Comparison of ENCODE assay signal across 11 cellular contexts in genomic region chr13:110352735-110353134, GRCh38. TPM values are rescaled to one million over a fixed set of nuclear protein-coding genes. Genes with fewer than 3 reads are reported as not detected.
A peak's percentile ranks its signal among the peaks of the same experiment; 100 is the strongest.
DNase-seq lines count a peak whose midpoint lies in the region; ATAC-seq and TF ChIP-seq lines count a peak whose summit lies in the region.
"Had no signal": no experiment of that assay in that cellular context is flagged by ENCODE, and none has a peak within 500 bp of the region (broad histone marks: within the 10 kb centered on the region; RNA-seq: fewer than 3 reads in every experiment).

No MANE protein-coding gene starts in this region.

- H3K4me3 ChIP-seq in PC-3 (ENCODE audit: low read length) (no peak overlapping the region), fibroblast of villous mesenchyme (ENCODE audit: low read depth, low read length) (no peak overlapping the region), gastrocnemius medialis (no peak overlapping the region)

- H3K9me3 Mint-ChIP-seq in stimulated activated naive B cell treated with anti-CD40 and anti-IgM and Interleukin-4, amounts not matched to agents 10 μg/mL and 1 μg/mL and 100 μg/mL, for 72 hours: no peaks in the 10 kb centered on the region

- no peak overlapping the region for H3K27ac ChIP-seq in PC-3 (ENCODE audit: low read length)
- peak overlapping the region in 2 of 4 donors; percentile 4 to 34 for H3K27ac ChIP-seq in gastrocnemius medialis

- DNase-seq in PC-3 (no peak), fibroblast of villous mesenchyme (ENCODE audit: low read depth) (no peak), gastrocnemius medialis (no peak)
- peak; percentile 32 for DNase-seq in stimulated activated CD8-positive, alpha-beta memory T cell treated with anti-CD3 and anti-CD28 coated beads, Interleukin-4, amount 100 ng/mL, for 48 hours
- DNase-seq in stimulated activated naive B cell treated with anti-CD40 and anti-IgM and Interleukin-4, amounts not matched to agents 10 μg/mL and 1 μg/mL and 100 μg/mL, for 72 hours: no peak
- DNase-seq: effector CD4-positive, alpha-beta T cell; HCEC 1CT; naive B cell; NCI-H524 treated with DMSO at 0.1 percent for 48 hours had no signal

- peaks cover 42% of the 10 kb centered on the region for H3K79me2 ChIP-seq in PC-3 (ENCODE audit: low read length)

- H3K27me3 ChIP-seq in PC-3 (ENCODE audit: low read length): no peaks in the 10 kb centered on the region
- no peaks in the 10 kb centered on the region for H3K27me3 ChIP-seq in gastrocnemius medialis

- no peak for TF ChIP-seq POLR2A in gastrocnemius medialis (IDR thresholded peaks at IDR 0.05)

- no peak overlapping the region for H3K27ac Mint-ChIP-seq in stimulated activated naive B cell treated with anti-CD40 and anti-IgM and Interleukin-4, amounts not matched to agents 10 μg/mL and 1 μg/mL and 100 μg/mL, for 72 hours
- H3K27ac Mint-ChIP-seq: naive B cell had no signal

- H2AFZ ChIP-seq in PC-3 (ENCODE audit: low read length): no peak overlapping the region

- TF ChIP-seq CTCF in GM12874 (IDR thresholded peaks at IDR 0.05; ENCODE audit: insufficient read depth, low read depth, low read length) (0 out of 2 replicates have a peak, but pooled peaks have one; percentile 29), PC-3 (conservative IDR thresholded peaks at IDR 0.05; ENCODE audit: low read depth, low read length) (peak; percentile 49; the same call in 1 of the 2 replicates), fibroblast of villous mesenchyme (IDR thresholded peaks at IDR 0.05; ENCODE audit: insufficient read depth, low read depth, low read length) (peak; percentile 34), gastrocnemius medialis (IDR thresholded peaks at IDR 0.05 in 4 of 5, conservative IDR thresholded peaks at IDR 0.05 in 1 of 5) (no peak)

- peaks cover 4 to 9% of the 10 kb centered on the region in 2 donors for H3K4me1 Mint-ChIP-seq in stimulated activated naive B cell treated with anti-CD40 and anti-IgM and Interleukin-4, amounts not matched to agents 10 μg/mL and 1 μg/mL and 100 μg/mL, for 72 hours

- no peaks in the 10 kb centered on the region for H3K9me2 ChIP-seq in PC-3 (replicated peaks; ENCODE audit: low read length)

- POLR2A ChIA-PET in PC-3 (lab: Charles Lee; ENCODE audit: unreplicated experiment): no interaction called here

- CTCF ChIA-PET in PC-3 (lab: Charles Lee): no interaction called here

- H3F3A ChIP-seq in PC-3 (ENCODE audit: low read length, unreplicated experiment): no peaks in the 10 kb centered on the region

- no peaks in the 10 kb centered on the region for H3K9me3 ChIP-seq in PC-3 (ENCODE audit: low read length)
- no peaks in the 10 kb centered on the region for H3K9me3 ChIP-seq in gastrocnemius medialis

- no peak overlapping the region for H3K4me3 Mint-ChIP-seq in stimulated activated naive B cell treated with anti-CD40 and anti-IgM and Interleukin-4, amounts not matched to agents 10 μg/mL and 1 μg/mL and 100 μg/mL, for 72 hours
- H3K4me3 Mint-ChIP-seq: naive B cell had no signal

- in situ Hi-C loops in gastrocnemius medialis (cut with MboI; ENCODE audit: low sequenced_read_pairs in 4 of 4): no loop called here

- peaks cover 0 to 1% of the 10 kb centered on the region in 2 donors for H3K36me3 Mint-ChIP-seq in stimulated activated naive B cell treated with anti-CD40 and anti-IgM and Interleukin-4, amounts not matched to agents 10 μg/mL and 1 μg/mL and 100 μg/mL, for 72 hours
- H3K36me3 Mint-ChIP-seq: naive B cell had no signal

- H3K9ac ChIP-seq in PC-3 (ENCODE audit: low read length): no peak overlapping the region

- H3K4me1 ChIP-seq in PC-3 (ENCODE audit: insufficient read depth, low read length): peaks cover 33% of the 10 kb centered on the region
- H3K4me1 ChIP-seq in gastrocnemius medialis: peaks cover 11 to 25% of the 10 kb centered on the region in 2 donors

- BruUV-seq in PC-3 (replicated peaks; lab: Mats Ljungman, UMichigan): no TSS peak

- peaks cover 12 to 30% of the 10 kb centered on the region in 2 donors for H3K27me3 Mint-ChIP-seq in stimulated activated naive B cell treated with anti-CD40 and anti-IgM and Interleukin-4, amounts not matched to agents 10 μg/mL and 1 μg/mL and 100 μg/mL, for 72 hours

- H3K4me2 ChIP-seq in PC-3 (ENCODE audit: low read length): no peak overlapping the region

- ATAC-seq in PC-3 (no peak), gastrocnemius medialis (no peak), HG02588 (IDR thresholded peaks at IDR 0.05; ENCODE audit: unreplicated experiment) (no peak)
- ATAC-seq in stimulated activated naive B cell treated with anti-CD40 and anti-IgM and Interleukin-4, amounts not matched to agents 10 μg/mL and 1 μg/mL and 100 μg/mL, for 72 hours (replicated peaks): no peak

- H3K36me3 ChIP-seq in PC-3 (ENCODE audit: low read depth, low read length) (no peaks in the 10 kb centered on the region), gastrocnemius medialis (no peaks in the 10 kb centered on the region)

- intact Hi-C loops in PC-3 (cut with micrococcal nuclease) (no loop called here), gastrocnemius medialis (cut with DNase I; ENCODE audit: low total_unique reads) (no loop called here)

- H4K20me1 ChIP-seq in PC-3 (ENCODE audit: low read length): no peaks in the 10 kb centered on the region

RNA-seq across cellular contexts. Expression of gene COL4A2, which starts 45.7 kb away (rescaled TPM):
- total RNA-seq in PC-3 (2014; rRNA removed) (74.5 and 127 TPM in 2 replicates), fibroblast of villous mesenchyme (756 and 1,116 TPM in 2 replicates), gastrocnemius medialis (10 to 100 TPM; 51.2 to 85.8 (median 70.5) TPM)

RNA-seq across cellular contexts. Expression of gene COL4A1, which starts 45.8 kb away (rescaled TPM):
- total RNA-seq in PC-3 (2014; rRNA removed) (35.7 and 48.7 TPM in 2 replicates), fibroblast of villous mesenchyme (1,391 and 1,673 TPM in 2 replicates), gastrocnemius medialis (100 to 1,000 TPM in 3 of 4 donors, 10 to 100 TPM in 1; 60.5 to 127 (median 120) TPM)

Comparison
In these comparisons a context has a peak if more than half of its experiments do, and no peak if none do; other contexts are left out.
1. CTCF ChIP-seq: peak in GM12874 (single experiment), PC-3 (single experiment) and fibroblast of villous mesenchyme (single experiment); none in gastrocnemius medialis (0 of 5).
2. RNA of gene COL4A1, which starts 45.8 kb away (total RNA-seq): 1,391 to 1,673 TPM in fibroblast of villous mesenchyme; 60.5 to 127 TPM in gastrocnemius medialis and 35.7 to 48.7 TPM in PC-3; every median in the first group is over 10 times any median in the second.